19 cellular contexts compared by ENCODE assay signal in genomic region chr10:18797286-18797685, GRCh38.
DNase-seq lines count a peak whose midpoint lies in the region; ATAC-seq, FAIRE-seq and TF ChIP-seq lines count a peak whose summit lies in the region.
"Had no signal": no experiment of that assay in that cellular context is flagged by ENCODE, and none has a peak within 500 bp of the region (broad histone marks: within the 10 kb centered on the region; RNA-seq: fewer than 3 reads in every experiment).

No MANE protein-coding gene starts in this region.

- DNase-seq in MCF 10A (ENCODE audit: unreplicated experiment) (peak; percentile 6), breast epithelium (ENCODE audit: low spot score in 2 of 2) (no peak), bronchial epithelial cell (ENCODE audit: low read depth) (peak; percentile 58), foreskin keratinocyte (peak; percentile 21 to 54), NCI-H146 treated with DMSO at 0.1 percent for 48 hours (lab: John Stamatoyannopoulos, UW; ENCODE audit: unreplicated experiment) (no peak), NCI-H128 (lab: John Stamatoyannopoulos, UW; ENCODE audit: unreplicated experiment) (no peak), DMS53 treated with DMSO at 0.1 percent for 48 hours (lab: John Stamatoyannopoulos, UW; ENCODE audit: unreplicated experiment) (no peak)
- DNase-seq: 8988T; CD4-positive, alpha-beta memory T cell; DMS153; DMS79 treated with DMSO at 0.1 percent for 48 hours; H9 had no signal

- H3K36me3 ChIP-seq in breast epithelium, result no peaks in the 10 kb centered on the region
- H3K36me3 ChIP-seq in bronchial epithelial cell (ENCODE audit: control insufficient read depth, insufficient read depth, low read length), result no peaks in the 10 kb centered on the region
- H3K36me3 ChIP-seq: BLaER1 had no signal

- H3K4me1 ChIP-seq in breast epithelium (no peaks in the 10 kb centered on the region), foreskin keratinocyte (no peaks in the 10 kb centered on the region)
- H3K4me1 ChIP-seq: BLaER1 had no signal

- ATAC-seq in foreskin keratinocyte, result peak; percentile 25
- ATAC-seq in HG02588 (IDR thresholded peaks at IDR 0.05; ENCODE audit: unreplicated experiment), result no peak
- ATAC-seq: HepG2 had no signal

- no peaks in the 10 kb centered on the region for H3K27me3 ChIP-seq in breast epithelium
- no peaks in the 10 kb centered on the region for H3K27me3 ChIP-seq in bronchial epithelial cell (ENCODE audit: control insufficient read depth, insufficient read depth, low read length)
- H3K27me3 ChIP-seq in foreskin keratinocyte, result no peaks in the 10 kb centered on the region
- H3K27me3 ChIP-seq: BLaER1 had no signal

- no peak overlapping the region for H3K4me3 ChIP-seq in breast epithelium
- H3K4me3 ChIP-seq in bronchial epithelial cell (ENCODE audit: low read depth, low read length), result no peak overlapping the region
- H3K4me3 ChIP-seq: BLaER1 had no signal

- intact Hi-C loops in MCF 10A (cut with micrococcal nuclease) (loop anchor here (5.0 to 10.0 kb wide), 2 partner anchors 230 to 618 kb away; no protein-coding TSS in a partner anchor), breast epithelium (cut with DNase I; ENCODE audit: low total_unique reads) (no loop called here)

- H3K4me3 Mint-ChIP-seq in MCF 10A (ENCODE audit: unreplicated experiment), result no peak overlapping the region
- H3K4me3 Mint-ChIP-seq: CD14-positive monocyte; CD4-positive, alpha-beta memory T cell; H9 had no signal

- no peak for FAIRE-seq in bronchial epithelial cell (lab: Jason Lieb, UNC)
- FAIRE-seq: GM12891, GM19239, H1, HepG2 had no signal

- H3K9me3 Mint-ChIP-seq in MCF 10A (ENCODE audit: unreplicated experiment), result no peaks in the 10 kb centered on the region

- no peak overlapping the region for H3K27ac Mint-ChIP-seq in MCF 10A (ENCODE audit: low read depth, unreplicated experiment)
- H3K27ac Mint-ChIP-seq: CD14-positive monocyte; CD4-positive, alpha-beta memory T cell; H9 had no signal

- peaks cover 7% of the 10 kb centered on the region for H3K4me1 Mint-ChIP-seq in MCF 10A (ENCODE audit: insufficient read depth, unreplicated experiment)
- H3K4me1 Mint-ChIP-seq: CD14-positive monocyte; CD4-positive, alpha-beta memory T cell; H9 had no signal

- CTCF ChIA-PET in MCF 10A (lab: Yijun Ruan, JAX), result no interaction called here

- POLR2A ChIA-PET in MCF 10A (lab: Yijun Ruan, JAX), result no interaction called here

- no TSS peak for BruUV-seq in MCF 10A (replicated peaks; lab: Mats Ljungman, UMichigan)

- TF ChIP-seq CTCF in MCF 10A (IDR thresholded peaks at IDR 0.05; ENCODE audit: unreplicated experiment) (no peak), breast epithelium (IDR thresholded peaks at IDR 0.05) (no peak), bronchial epithelial cell (IDR thresholded peaks at IDR 0.05; ENCODE audit: insufficient read depth, low read length, severe bottlenecking) (no peak), foreskin keratinocyte (conservative IDR thresholded peaks at IDR 0.05) (no peak)

- no peaks in the 10 kb centered on the region for H3K9me3 ChIP-seq in breast epithelium
- H3K9me3 ChIP-seq: BLaER1 had no signal

- H3K27me3 Mint-ChIP-seq in MCF 10A (ENCODE audit: insufficient read depth, unreplicated experiment), result no peaks in the 10 kb centered on the region

- H3K27ac ChIP-seq in breast epithelium (no peak overlapping the region), foreskin keratinocyte (no peak overlapping the region)
- H3K27ac ChIP-seq: BLaER1 had no signal

- no peaks in the 10 kb centered on the region for H3K36me3 Mint-ChIP-seq in MCF 10A (ENCODE audit: insufficient read depth, unreplicated experiment)
- H3K36me3 Mint-ChIP-seq: CD14-positive monocyte; CD4-positive, alpha-beta memory T cell had no signal

- no peak for TF ChIP-seq POLR2A in breast epithelium (IDR thresholded peaks at IDR 0.05)

Comparison
In these comparisons a context has a peak if more than half of its experiments do, and no peak if none do; other contexts are left out.
1. DNase-seq: peak in MCF 10A (single experiment), bronchial epithelial cell (single experiment) and foreskin keratinocyte (2 of 2); none in breast epithelium (0 of 2), NCI-H146 treated with DMSO at 0.1 percent for 48 hours (single experiment), NCI-H128 (single experiment) and DMS53 treated with DMSO at 0.1 percent for 48 hours (single experiment).